8 cellular contexts compared by ENCODE assay signal in the genomic region with DNA sequence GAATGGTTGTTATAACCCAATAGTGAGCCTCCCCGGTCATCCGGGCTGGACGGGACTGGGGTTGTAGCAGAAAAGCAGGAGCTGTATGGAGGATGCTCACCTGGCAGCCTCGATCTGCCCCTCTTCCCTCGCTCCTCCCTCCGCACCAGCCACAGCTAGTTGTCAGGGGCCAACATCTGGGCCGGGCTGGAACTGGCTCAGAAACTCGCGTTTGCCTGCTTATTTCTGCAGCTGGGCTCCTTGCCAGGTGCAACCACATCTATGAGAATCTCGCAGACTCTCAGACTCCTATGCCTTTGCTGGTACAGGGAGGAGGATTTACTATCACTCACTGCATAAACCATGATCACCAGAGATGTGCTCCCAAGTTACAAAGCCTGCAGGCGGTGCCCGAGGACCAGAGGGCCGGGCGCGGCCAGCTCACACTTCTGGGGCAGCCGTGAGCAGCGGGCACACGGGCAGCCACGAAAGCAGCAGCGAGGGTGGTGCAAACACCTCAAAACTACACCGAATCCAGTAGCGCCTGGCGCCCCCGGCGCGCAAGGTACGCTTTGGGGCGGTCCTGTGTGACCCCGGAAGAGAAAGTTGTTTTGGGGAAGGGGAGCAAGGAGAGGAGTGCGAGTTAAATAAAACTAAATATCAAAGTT. TPM values are rescaled to one million over a fixed set of nuclear protein-coding genes. Genes with fewer than 3 reads are reported as not detected.
A peak's percentile ranks its signal among the peaks of the same experiment; 100 is the strongest.
DNase-seq lines count a peak whose midpoint lies in the region; ATAC-seq and TF ChIP-seq lines count a peak whose summit lies in the region.

No MANE protein-coding gene starts in this region.

- DNase-seq in COLO829 (ENCODE audit: low spot score) (peak; percentile 77), NT2/D1 (ENCODE audit: low read depth, low spot score) (no peak), fibroblast of mammary gland (ENCODE audit: low read depth) (peak; percentile 75), substantia nigra (lab: John Stamatoyannopoulos, UW) (peak in 46 of 49 donors; percentile 54 to 97 (median 80))
- DNase-seq in activated T-helper 1 cell treated with anti-CD3 and anti-CD28 coated beads, Interleukin-12 subunit alpha, Interleukin-12 subunit beta, Interleukin-2, Interleukin-4 antibody, amounts not matched to agents 30 ng/mL and 10 ng/mL and 1 ng/mL, durations not matched to agents 14 hours and 24 hours and 36 hours (ENCODE audit: low spot score): peak; percentile 32
- DNase-seq in naive thymus-derived CD8-positive, alpha-beta T cell: peak in 9 of 10 donors; percentile 36 to 81 (median 68)

- H3K27ac Mint-ChIP-seq in activated T-helper 1 cell treated with anti-CD3 and anti-CD28 coated beads, Interleukin-12 subunit alpha, Interleukin-12 subunit beta, Interleukin-2, Interleukin-4 antibody, amounts not matched to agents 30 ng/mL and 10 ng/mL and 1 ng/mL, durations not matched to agents 14 hours and 24 hours and 36 hours: peak overlapping the region; percentile 76
- peak overlapping the region; percentile 64 to 95 (median 90) for H3K27ac Mint-ChIP-seq in naive thymus-derived CD8-positive, alpha-beta T cell

- no peaks in the 10 kb centered on the region for H3K4me1 ChIP-seq in NT2/D1 (ENCODE audit: insufficient read depth, insufficient read length)

- H3K9ac ChIP-seq in NT2/D1 (ENCODE audit: insufficient read length, low read depth): peak overlapping the region; percentile 82

- TF ChIP-seq CTCF in fibroblast of mammary gland (conservative IDR thresholded peaks at IDR 0.05; ENCODE audit: control insufficient read depth, insufficient read depth, low read depth, low read length): peak; percentile 40

- peaks cover 45% of the 10 kb centered on the region for H3K27me3 ChIP-seq in NT2/D1 (ENCODE audit: insufficient read depth, insufficient read length)

- no peaks in the 10 kb centered on the region for H3K9me3 ChIP-seq in NT2/D1 (ENCODE audit: insufficient read depth, low read length)

- peaks cover 53% of the 10 kb centered on the region for H3K27me3 Mint-ChIP-seq in activated T-helper 1 cell treated with anti-CD3 and anti-CD28 coated beads, Interleukin-12 subunit alpha, Interleukin-12 subunit beta, Interleukin-2, Interleukin-4 antibody, amounts not matched to agents 30 ng/mL and 10 ng/mL and 1 ng/mL, durations not matched to agents 14 hours and 24 hours and 36 hours (ENCODE audit: insufficient read depth)
- peaks cover 5 to 22% (median 7%) of the 10 kb centered on the region in 5 donors for H3K27me3 Mint-ChIP-seq in naive thymus-derived CD8-positive, alpha-beta T cell

- H3K36me3 Mint-ChIP-seq in activated T-helper 1 cell treated with anti-CD3 and anti-CD28 coated beads, Interleukin-12 subunit alpha, Interleukin-12 subunit beta, Interleukin-2, Interleukin-4 antibody, amounts not matched to agents 30 ng/mL and 10 ng/mL and 1 ng/mL, durations not matched to agents 14 hours and 24 hours and 36 hours (ENCODE audit: low read depth): no peaks in the 10 kb centered on the region
- H3K36me3 Mint-ChIP-seq in naive thymus-derived CD8-positive, alpha-beta T cell: peaks cover 0 to 3% (median 0%) of the 10 kb centered on the region in 3 donors

- no peaks in the 10 kb centered on the region for H3K36me3 ChIP-seq in NT2/D1 (ENCODE audit: insufficient read depth, insufficient read length, low read length)

- intact Hi-C loops in activated T-helper 1 cell treated with anti-CD3 and anti-CD28 coated beads, Interleukin-12 subunit alpha, Interleukin-12 subunit beta, Interleukin-2, Interleukin-4 antibody, amounts not matched to agents 30 ng/mL and 10 ng/mL and 1 ng/mL, durations not matched to agents 14 hours and 24 hours and 36 hours (cut with micrococcal nuclease): loop anchor here (1.0 to 10.0 kb wide), 6 partner anchors 65 to 1509 kb away; a partner anchor contains a TSS

- POLR2A ChIA-PET in naive thymus-derived CD8-positive, alpha-beta T cell (lab: Charles Lee): interaction anchor here (1.1 kb wide), 2 partner anchors 142 to 249 kb away, joined by 4 to 6 read pairs; a partner anchor contains a TSS

- ATAC-seq in GM19397 (IDR thresholded peaks at IDR 0.05; ENCODE audit: unreplicated experiment) (peak; percentile 46), HG03457 (IDR thresholded peaks at IDR 0.05; ENCODE audit: unreplicated experiment) (peak; percentile 45)
- ATAC-seq in naive thymus-derived CD8-positive, alpha-beta T cell: peak; percentile 65 to 78

- H3K9me3 Mint-ChIP-seq in activated T-helper 1 cell treated with anti-CD3 and anti-CD28 coated beads, Interleukin-12 subunit alpha, Interleukin-12 subunit beta, Interleukin-2, Interleukin-4 antibody, amounts not matched to agents 30 ng/mL and 10 ng/mL and 1 ng/mL, durations not matched to agents 14 hours and 24 hours and 36 hours: no peaks in the 10 kb centered on the region
- H3K9me3 Mint-ChIP-seq in naive thymus-derived CD8-positive, alpha-beta T cell: peaks cover 0 to 8% (median 1%) of the 10 kb centered on the region in 9 donors

- peak overlapping the region; percentile 96 for H3K4me3 Mint-ChIP-seq in activated T-helper 1 cell treated with anti-CD3 and anti-CD28 coated beads, Interleukin-12 subunit alpha, Interleukin-12 subunit beta, Interleukin-2, Interleukin-4 antibody, amounts not matched to agents 30 ng/mL and 10 ng/mL and 1 ng/mL, durations not matched to agents 14 hours and 24 hours and 36 hours
- peak overlapping the region; percentile 83 to 97 (median 95) for H3K4me3 Mint-ChIP-seq in naive thymus-derived CD8-positive, alpha-beta T cell

- H3K4me3 ChIP-seq in NT2/D1 (ENCODE audit: insufficient read length, low read depth) (peak overlapping the region; percentile 65), fibroblast of mammary gland (ENCODE audit: control insufficient read depth, low read depth, low read length) (peak overlapping the region; percentile 76)

- H3K27ac ChIP-seq in substantia nigra (ENCODE audit: low read depth, low read length, poor library complexity, severe bottlenecking): peak overlapping the region; percentile 76

- peaks cover 41% of the 10 kb centered on the region for H3K4me1 Mint-ChIP-seq in activated T-helper 1 cell treated with anti-CD3 and anti-CD28 coated beads, Interleukin-12 subunit alpha, Interleukin-12 subunit beta, Interleukin-2, Interleukin-4 antibody, amounts not matched to agents 30 ng/mL and 10 ng/mL and 1 ng/mL, durations not matched to agents 14 hours and 24 hours and 36 hours (ENCODE audit: low read depth)
- H3K4me1 Mint-ChIP-seq in naive thymus-derived CD8-positive, alpha-beta T cell: peaks cover 22 to 35% (median 28%) of the 10 kb centered on the region in 4 donors

RNA-seq across cellular contexts. Expression of a gene that starts 0.6 kb away (rescaled TPM):
- 1.7 and 1.9 TPM in 2 replicates for total RNA-seq in activated T-helper 1 cell treated with anti-CD3 and anti-CD28 coated beads, Interleukin-12 subunit alpha, Interleukin-12 subunit beta, Interleukin-2, Interleukin-4 antibody, amounts not matched to agents 30 ng/mL and 10 ng/mL and 1 ng/mL, durations not matched to agents 14 hours and 24 hours and 36 hours
- 1 to 10 TPM; 2.5 to 3.8 TPM for total RNA-seq in naive thymus-derived CD8-positive, alpha-beta T cell
- polyA plus RNA-seq in naive thymus-derived CD8-positive, alpha-beta T cell: 1 to 10 TPM in 2 of 3 donors, under 1 TPM in 1; 0.73 to 1.7 (median 1.5) TPM
